Comparison of ENCODE assay signal across 9 cellular contexts in the genomic region with DNA sequence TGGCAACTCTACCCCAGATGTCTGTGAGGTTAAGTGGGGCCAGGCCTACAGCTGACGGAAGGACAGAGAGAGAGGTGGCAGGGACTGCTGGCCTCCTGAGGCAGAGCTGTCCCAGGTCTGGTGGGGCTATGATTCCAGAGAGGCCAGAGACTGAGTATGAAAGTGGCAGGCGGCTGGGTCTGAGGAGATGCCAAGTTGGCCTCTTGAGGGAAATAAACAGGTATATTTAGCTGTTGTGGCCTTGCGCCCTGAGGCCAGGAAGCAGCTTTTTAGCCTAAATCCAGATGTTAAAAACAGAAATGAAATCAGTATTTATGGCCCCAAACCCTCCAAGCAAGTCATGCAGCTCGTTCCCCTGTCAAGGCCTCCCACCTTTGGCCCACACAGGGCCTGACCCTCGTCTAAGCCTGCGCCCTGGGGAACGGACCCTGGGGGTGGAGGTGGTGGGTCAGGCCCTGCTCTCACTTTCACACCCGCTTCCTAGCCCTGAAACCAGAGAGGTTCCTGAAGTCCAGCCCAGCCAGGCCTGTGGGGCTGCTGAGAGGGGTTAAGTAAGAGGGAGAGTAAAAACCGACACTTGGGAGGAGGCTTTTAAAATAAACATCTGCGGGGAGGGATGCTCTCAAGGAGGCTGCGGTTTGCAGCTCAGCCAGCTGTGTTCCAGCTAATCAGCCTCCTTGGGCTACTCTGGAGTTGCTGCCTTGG. TPM values are rescaled to one million over a fixed set of nuclear protein-coding genes. Genes with fewer than 3 reads are reported as not detected.
DNase-seq lines count a peak whose midpoint lies in the region; ATAC-seq, FAIRE-seq and TF ChIP-seq lines count a peak whose summit lies in the region.
"Had no signal": no experiment of that assay in that cellular context is flagged by ENCODE, and none has a peak within 500 bp of the region (broad histone marks: within the 10 kb centered on the region; RNA-seq: fewer than 3 reads in every experiment).

No MANE protein-coding gene starts in this region.

- intact Hi-C loops in Right ventricle myocardium inferior (cut with DNase I) (no loop called here), cardiac septum (cut with DNase I) (no loop called here), pancreas (cut with DNase I) (no loop called here)

- H3K36me3 ChIP-seq in pancreas: no peaks in the 10 kb centered on the region

- no peaks in the 10 kb centered on the region for H3K4me1 ChIP-seq in pancreas

- peak; percentile 84 for DNase-seq in Right ventricle myocardium inferior (ENCODE audit: missing footprints)
- DNase-seq in cardiac septum (ENCODE audit: low spot score): no peak
- DNase-seq in choroid plexus epithelial cell (ENCODE audit: low read depth): peak; percentile 91
- DNase-seq in pancreas: no peak
- no peak for DNase-seq in epidermal melanocyte (ENCODE audit: insufficient read length, low spot score)
- no peak for DNase-seq in NCI-H2171 (lab: John Stamatoyannopoulos, UW)
- no peak for DNase-seq in putamen (ENCODE audit: low spot score)

- peak overlapping the region; percentile 6 for H3K4me3 ChIP-seq in choroid plexus epithelial cell (ENCODE audit: low read depth, low read length)
- no peak overlapping the region for H3K4me3 ChIP-seq in pancreas

- no peaks in the 10 kb centered on the region for H3K9me3 ChIP-seq in pancreas

- H3K27me3 ChIP-seq in pancreas: no peaks in the 10 kb centered on the region

- peak; percentile 64 for ATAC-seq in Right ventricle myocardium inferior
- ATAC-seq in HG03460 (IDR thresholded peaks at IDR 0.05; ENCODE audit: unreplicated experiment): peak; percentile 36
- peak in 3 of 4 donors; percentile 3 to 14 (median 9) for ATAC-seq in pancreas

- FAIRE-seq in pancreas (lab: Jason Lieb, UNC): no peak

- H3K27ac ChIP-seq in pancreas: no peak overlapping the region
- H3K27ac ChIP-seq: C4-2B had no signal

- no peak for TF ChIP-seq CTCF in choroid plexus epithelial cell (conservative IDR thresholded peaks at IDR 0.05; ENCODE audit: low read depth, low read length)
- no peak for TF ChIP-seq CTCF in pancreas (IDR thresholded peaks at IDR 0.05)

- 83 to 91% methylated on average over 11 of the region's 11 CpGs for WGBS in pancreas, 2 donors

RNA-seq across cellular contexts. Expression of a gene that starts 18.7 kb away (rescaled TPM):
- total RNA-seq in Right ventricle myocardium inferior: 2.4 TPM
- total RNA-seq in cardiac septum: 6.1 TPM
- under 1 TPM; 0.17 to 0.98 (median 0.76) TPM for total RNA-seq in pancreas
- under 1 TPM; 0.09 to 0.61 TPM for polyA plus RNA-seq in pancreas

RNA-seq across cellular contexts. Expression of a gene that starts 22.7 kb away (rescaled TPM):
- total RNA-seq in Right ventricle myocardium inferior (2.4 TPM), cardiac septum (5.8 TPM), pancreas (1 to 10 TPM in 3 of 6 donors, under 1 TPM in 3; 0.41 to 1.4 (median 0.91) TPM)
- polyA plus RNA-seq in pancreas: under 1 TPM; 0.35 to 0.65 TPM

RNA-seq across cellular contexts. Expression of a gene that starts 31.8 kb away (rescaled TPM):
- total RNA-seq in Right ventricle myocardium inferior (22.5 TPM), cardiac septum (16.9 TPM), pancreas (10 to 100 TPM in 5 of 6 donors, 1 to 10 TPM in 1; 9.1 to 25.3 (median 16.7) TPM)
- 10 to 100 TPM; 20.0 to 23.1 TPM for polyA plus RNA-seq in pancreas

Comparison
In these comparisons a context has a peak if more than half of its experiments do, and no peak if none do; other contexts are left out.
1. DNase-seq: peak in Right ventricle myocardium inferior (single experiment) and choroid plexus epithelial cell (single experiment); none in cardiac septum (single experiment), pancreas (0 of 6), epidermal melanocyte (single experiment), NCI-H2171 (single experiment) and putamen (single experiment).
2. ATAC-seq: peak in every context shown above with its lines; median percentile 64 in Right ventricle myocardium inferior; 36 in HG03460; 9 in pancreas.